In genomic region chr16:2223375-2224182, GRCh38 we compare ENCODE assay signal across 8 cellular contexts. TPM values are rescaled to one million over a fixed set of nuclear protein-coding genes. Genes with fewer than 3 reads are reported as not detected.
DNase-seq lines count a peak whose midpoint lies in the region; ATAC-seq and TF ChIP-seq lines count a peak whose summit lies in the region.

TSS of gene E4F1 (plus strand) at chr16:2223591. CDS start at chr16:2223614, 23 bp downstream.

- H3K4me3 ChIP-seq in BLaER1 treated with 17β-estradiol and CSF1 and Interleukin-3, amounts not matched to agents 10 nM and 100 nM, result peak within 1 kb of the TSS; percentile 75 to 100 (median 94)
- peak within 1 kb of the TSS; percentile 98 to 100 for H3K4me3 ChIP-seq in left lung

- intact Hi-C loops in dendritic cell treated with granulocyte-macrophage colony-stimulating factor and Interleukin-4, amounts not matched to agents 40 ng/mL and 50 ng/mL, for 4 days (cut with micrococcal nuclease), result loop anchor here (1.0 kb wide), 3 partner anchors 8 to 28 kb away; partner anchors contain the start of genes ECI1 and MLST8
- intact Hi-C loops in left lung (cut with DNase I), result no loop called here

- no peaks in the 10 kb centered on the region for H3K27me3 Mint-ChIP-seq in dendritic cell treated with granulocyte-macrophage colony-stimulating factor and Interleukin-4, amounts not matched to agents 40 ng/mL and 50 ng/mL, for 4 days

- H4K20me1 ChIP-seq in BLaER1 treated with 17β-estradiol and CSF1 and Interleukin-3, amounts not matched to agents 10 nM and 100 nM, result peaks cover 20 to 50% (median 41%) of the 10 kb centered on the region in 11 experiments; a peak in 20 of 22 replicates

- peaks cover 11 to 33% (median 18%) of the 10 kb centered on the region in 11 experiments for H3K36me3 ChIP-seq in BLaER1 treated with 17β-estradiol and CSF1 and Interleukin-3, amounts not matched to agents 10 nM and 100 nM
- peaks cover 0 to 8% of the 10 kb centered on the region in 2 donors for H3K36me3 ChIP-seq in left lung

- H3K4me3 Mint-ChIP-seq in dendritic cell treated with granulocyte-macrophage colony-stimulating factor and Interleukin-4, amounts not matched to agents 40 ng/mL and 50 ng/mL, for 4 days, result peak within 1 kb of the TSS; percentile 84

- no peaks in the 10 kb centered on the region for H3K9me3 Mint-ChIP-seq in dendritic cell treated with granulocyte-macrophage colony-stimulating factor and Interleukin-4, amounts not matched to agents 40 ng/mL and 50 ng/mL, for 4 days

- ATAC-seq in GM19351 (IDR thresholded peaks at IDR 0.05; ENCODE audit: unreplicated experiment) (peak; percentile 94), HG03521 (IDR thresholded peaks at IDR 0.05; ENCODE audit: unreplicated experiment) (peak; percentile 94), left lung (peak; percentile 99)

- peaks cover 28% of the 10 kb centered on the region for H3K4me1 Mint-ChIP-seq in dendritic cell treated with granulocyte-macrophage colony-stimulating factor and Interleukin-4, amounts not matched to agents 40 ng/mL and 50 ng/mL, for 4 days (ENCODE audit: low read depth)

- peak within 1 kb of the TSS; percentile 90 to 99 (median 94) for H3K9ac ChIP-seq in BLaER1 treated with 17β-estradiol and CSF1 and Interleukin-3, amounts not matched to agents 10 nM and 100 nM

- peak within 1 kb of the TSS; percentile 81 for H3K27ac Mint-ChIP-seq in dendritic cell treated with granulocyte-macrophage colony-stimulating factor and Interleukin-4, amounts not matched to agents 40 ng/mL and 50 ng/mL, for 4 days

- H3K27me3 ChIP-seq in BLaER1 treated with 17β-estradiol and CSF1 and Interleukin-3, amounts not matched to agents 10 nM and 100 nM, result no peaks in the 10 kb centered on the region
- no peaks in the 10 kb centered on the region for H3K27me3 ChIP-seq in left lung

- DNase-seq in NCI-H748 (lab: John Stamatoyannopoulos, UW; ENCODE audit: unreplicated experiment), result peak; percentile 98
- peak; percentile 99 for DNase-seq in activated CD4-positive, alpha-beta T cell treated with anti-CD3 and anti-CD28 coated beads, Interleukin-2, amount 50 U/mL, for 24 hours (ENCODE audit: low read depth in 1 of 2, low spot score in 1 of 2)
- peak; percentile 100 for DNase-seq in left lung
- peak; percentile 99 to 100 for DNase-seq in stimulated activated CD4-positive, alpha-beta T cell treated with anti-CD3 and anti-CD28 coated beads, Interleukin-2, amount 100 ng/mL, for 48 hours

- peaks cover 27 to 35% (median 32%) of the 10 kb centered on the region in 10 experiments for H3K4me1 ChIP-seq in BLaER1 treated with 17β-estradiol and CSF1 and Interleukin-3, amounts not matched to agents 10 nM and 100 nM
- peaks cover 9 to 34% of the 10 kb centered on the region in 2 donors for H3K4me1 ChIP-seq in left lung

- no peaks in the 10 kb centered on the region for H3K9me3 ChIP-seq in BLaER1 treated with 17β-estradiol and CSF1 and Interleukin-3, amounts not matched to agents 10 nM and 100 nM (replicated peaks in 1 of 11)
- no peaks in the 10 kb centered on the region for H3K9me3 ChIP-seq in left lung

- H3K27ac ChIP-seq in BLaER1 treated with 17β-estradiol and CSF1 and Interleukin-3, amounts not matched to agents 10 nM and 100 nM, result peak within 1 kb of the TSS; percentile 77 to 96 (median 90)
- H3K27ac ChIP-seq in left lung, result peak within 1 kb of the TSS; percentile 75 to 94

- H3K4me2 ChIP-seq in BLaER1 treated with 17β-estradiol and CSF1 and Interleukin-3, amounts not matched to agents 10 nM and 100 nM, result peak within 1 kb of the TSS; percentile 84 to 98 (median 94)

- H3K36me3 Mint-ChIP-seq in dendritic cell treated with granulocyte-macrophage colony-stimulating factor and Interleukin-4, amounts not matched to agents 40 ng/mL and 50 ng/mL, for 4 days (ENCODE audit: low read depth), result peaks cover 29% of the 10 kb centered on the region

- peak in 1 of 2 donors; percentile 21 for TF ChIP-seq CTCF in left lung (IDR thresholded peaks at IDR 0.05)

RNA-seq across cellular contexts. Expression of gene E4F1, which starts in this region (rescaled TPM):
- 10 to 100 TPM; 16.4 to 22.6 TPM for total RNA-seq in left lung

Comparison
In these comparisons a context has a peak if more than half of its experiments do, and no peak if none do; other contexts are left out.
1. Peak in every context shown above with its lines: DNase-seq, ATAC-seq, H3K4me3 ChIP-seq and H3K27ac ChIP-seq.